1 cellular context compared by ENCODE assay signal in the genomic region with DNA sequence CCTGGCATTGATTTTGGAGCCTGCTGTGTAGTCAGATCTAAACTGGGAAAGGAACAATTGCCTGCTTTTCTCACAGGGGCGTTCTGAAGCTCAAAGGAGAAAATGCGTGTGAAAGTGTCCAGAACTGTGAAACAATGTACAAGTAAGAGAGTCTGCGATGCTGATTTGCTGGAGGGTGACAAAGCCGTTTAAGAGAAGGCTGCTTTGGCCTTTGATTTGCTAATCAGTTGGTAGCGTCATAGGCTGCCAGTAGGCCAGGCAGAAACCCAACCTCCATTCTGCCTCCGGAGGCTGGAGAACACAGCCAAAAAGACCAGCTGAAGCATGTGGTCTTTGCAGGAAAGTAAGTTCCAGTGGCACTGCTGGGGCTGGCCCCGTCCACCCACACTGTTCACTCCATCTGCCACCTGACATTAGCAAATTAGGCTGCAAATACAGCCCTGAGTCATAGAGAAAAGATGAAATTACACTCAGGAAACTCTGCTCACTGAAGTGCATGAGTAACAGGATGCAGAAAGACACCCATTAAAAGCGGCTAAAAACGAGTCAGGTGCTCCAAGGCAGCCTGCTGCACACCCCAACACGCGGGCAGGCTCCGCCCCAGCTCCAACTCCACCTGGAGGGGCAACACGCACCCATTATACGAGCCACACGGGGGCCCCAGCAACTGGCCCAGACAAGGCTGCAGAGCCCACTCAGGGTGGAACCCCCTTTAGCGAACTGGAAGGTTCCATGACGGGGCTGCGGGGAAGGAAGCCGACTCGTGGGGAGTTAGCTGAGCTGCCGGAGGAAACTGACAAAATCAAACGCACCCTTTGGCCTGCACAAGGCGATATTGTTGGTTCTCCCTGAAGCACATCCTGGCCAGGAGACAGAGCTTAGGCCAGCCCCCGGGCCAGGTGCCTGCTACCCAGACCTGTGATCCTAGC.
TF ChIP-seq lines count a peak whose summit lies in the region.

No MANE protein-coding gene starts in this region.

TF ChIP-seq in K562, 482 proteins besides CTCF, POLR2A, EP300 and RAD21 (continued from another document and continues in another):
- TF ChIP-seq SMAD1 (IDR thresholded peaks at IDR 0.05; ENCODE audit: low read depth, low read length, partially characterized antibody) (no peak), GATA2 (CRISPR knock-in tag; IDR thresholded peaks at IDR 0.05) (no peak), NBN (IDR thresholded peaks at IDR 0.05; ENCODE audit: low read depth) (no peak), SMARCE1 (IDR thresholded peaks at IDR 0.05) (no peak), SIN3A (IDR thresholded peaks at IDR 0.05; ENCODE audit: borderline replicate concordance in 2 of 2, control insufficient read depth in 1 of 2, low read depth in 2 of 2, low read length in 2 of 2) (no peak), CEBPB (tag; IDR thresholded peaks at IDR 0.05) (no peak), ZNF140 (CRISPR knock-in tag; IDR thresholded peaks at IDR 0.05) (no peak), ZNF561 (CRISPR knock-in tag; conservative IDR thresholded peaks at IDR 0.05) (no peak), PHTF2 (CRISPR knock-in tag; IDR thresholded peaks at IDR 0.05) (no peak), JUN (IDR thresholded peaks at IDR 0.05; ENCODE audit: borderline replicate concordance, low read depth, low read length) (no peak), JUN (CRISPR knock-in tag; IDR thresholded peaks at IDR 0.05; ENCODE audit: borderline replicate concordance) (peak; percentile 75; the same call in 1 of the 2 replicates), CXXC5 (CRISPR knock-in tag; IDR thresholded peaks at IDR 0.05) (no peak), MCM7 (IDR thresholded peaks at IDR 0.05) (no peak), ESRRB (CRISPR knock-in tag; IDR thresholded peaks at IDR 0.05; ENCODE audit: borderline replicate concordance) (no peak), ZNF316 (IDR thresholded peaks at IDR 0.05) (no peak), FOXP1 (CRISPR knock-in tag; IDR thresholded peaks at IDR 0.05) (no peak), ZZZ3 (IDR thresholded peaks at IDR 0.05) (no peak), ZBTB7A (IDR thresholded peaks at IDR 0.05; ENCODE audit: borderline replicate concordance, control insufficient read depth, low read depth, low read length) (peak; percentile 44; the same call in 1 of the 2 replicates), TRIM28 (IDR thresholded peaks at IDR 0.05) (no peak), RHOXF2B (CRISPR knock-in tag; conservative IDR thresholded peaks at IDR 0.05) (no peak), ZEB2 (IDR thresholded peaks at IDR 0.05) (no peak), KLF13 (tag; IDR thresholded peaks at IDR 0.05; ENCODE audit: borderline replicate concordance, low read depth) (no peak), DMBX1 (CRISPR knock-in tag; IDR thresholded peaks at IDR 0.05; ENCODE audit: borderline replicate concordance) (no peak), BACH1 (tag; IDR thresholded peaks at IDR 0.05) (no peak), ZNF766 (CRISPR knock-in tag; conservative IDR thresholded peaks at IDR 0.05) (no peak), POU5F1 (IDR thresholded peaks at IDR 0.05; ENCODE audit: borderline replicate concordance, low read depth, low read length, partially characterized antibody) (no peak), STAT5B (CRISPR knock-in tag; IDR thresholded peaks at IDR 0.05) (no peak), TCFL5 (CRISPR knock-in tag; conservative IDR thresholded peaks at IDR 0.05) (no peak)
- TF ChIP-seq, protein P1, sequence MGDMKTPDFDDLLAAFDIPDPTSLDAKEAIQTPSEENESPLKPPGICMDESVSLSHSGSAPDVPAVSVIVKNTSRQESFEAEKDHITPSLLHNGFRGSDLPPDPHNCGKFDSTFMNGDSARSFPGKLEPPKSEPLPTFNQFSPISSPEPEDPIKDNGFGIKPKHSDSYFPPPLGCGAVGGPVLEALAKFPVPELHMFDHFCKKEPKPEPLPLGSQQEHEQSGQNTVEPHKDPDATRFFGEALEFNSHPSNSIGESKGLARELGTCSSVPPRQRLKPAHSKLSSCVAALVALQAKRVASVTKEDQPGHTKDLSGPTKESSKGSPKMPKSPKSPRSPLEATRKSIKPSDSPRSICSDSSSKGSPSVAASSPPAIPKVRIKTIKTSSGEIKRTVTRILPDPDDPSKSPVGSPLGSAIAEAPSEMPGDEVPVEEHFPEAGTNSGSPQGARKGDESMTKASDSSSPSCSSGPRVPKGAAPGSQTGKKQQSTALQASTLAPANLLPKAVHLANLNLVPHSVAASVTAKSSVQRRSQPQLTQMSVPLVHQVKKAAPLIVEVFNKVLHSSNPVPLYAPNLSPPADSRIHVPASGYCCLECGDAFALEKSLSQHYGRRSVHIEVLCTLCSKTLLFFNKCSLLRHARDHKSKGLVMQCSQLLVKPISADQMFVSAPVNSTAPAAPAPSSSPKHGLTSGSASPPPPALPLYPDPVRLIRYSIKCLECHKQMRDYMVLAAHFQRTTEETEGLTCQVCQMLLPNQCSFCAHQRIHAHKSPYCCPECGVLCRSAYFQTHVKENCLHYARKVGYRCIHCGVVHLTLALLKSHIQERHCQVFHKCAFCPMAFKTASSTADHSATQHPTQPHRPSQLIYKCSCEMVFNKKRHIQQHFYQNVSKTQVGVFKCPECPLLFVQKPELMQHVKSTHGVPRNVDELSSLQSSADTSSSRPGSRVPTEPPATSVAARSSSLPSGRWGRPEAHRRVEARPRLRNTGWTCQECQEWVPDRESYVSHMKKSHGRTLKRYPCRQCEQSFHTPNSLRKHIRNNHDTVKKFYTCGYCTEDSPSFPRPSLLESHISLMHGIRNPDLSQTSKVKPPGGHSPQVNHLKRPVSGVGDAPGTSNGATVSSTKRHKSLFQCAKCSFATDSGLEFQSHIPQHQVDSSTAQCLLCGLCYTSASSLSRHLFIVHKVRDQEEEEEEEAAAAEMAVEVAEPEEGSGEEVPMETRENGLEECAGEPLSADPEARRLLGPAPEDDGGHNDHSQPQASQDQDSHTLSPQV (IDR thresholded peaks at IDR 0.05), result peak; percentile 85
- TF ChIP-seq, protein P2, sequence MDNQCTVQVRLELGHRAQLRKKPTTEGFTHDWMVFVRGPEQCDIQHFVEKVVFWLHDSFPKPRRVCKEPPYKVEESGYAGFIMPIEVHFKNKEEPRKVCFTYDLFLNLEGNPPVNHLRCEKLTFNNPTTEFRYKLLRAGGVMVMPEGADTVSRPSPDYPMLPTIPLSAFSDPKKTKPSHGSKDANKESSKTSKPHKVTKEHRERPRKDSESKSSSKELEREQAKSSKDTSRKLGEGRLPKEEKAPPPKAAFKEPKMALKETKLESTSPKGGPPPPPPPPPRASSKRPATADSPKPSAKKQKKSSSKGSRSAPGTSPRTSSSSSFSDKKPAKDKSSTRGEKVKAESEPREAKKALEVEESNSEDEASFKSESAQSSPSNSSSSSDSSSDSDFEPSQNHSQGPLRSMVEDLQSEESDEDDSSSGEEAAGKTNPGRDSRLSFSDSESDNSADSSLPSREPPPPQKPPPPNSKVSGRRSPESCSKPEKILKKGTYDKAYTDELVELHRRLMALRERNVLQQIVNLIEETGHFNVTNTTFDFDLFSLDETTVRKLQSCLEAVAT (IDR thresholded peaks at IDR 0.05), result no peak
- TF ChIP-seq, protein P3, sequence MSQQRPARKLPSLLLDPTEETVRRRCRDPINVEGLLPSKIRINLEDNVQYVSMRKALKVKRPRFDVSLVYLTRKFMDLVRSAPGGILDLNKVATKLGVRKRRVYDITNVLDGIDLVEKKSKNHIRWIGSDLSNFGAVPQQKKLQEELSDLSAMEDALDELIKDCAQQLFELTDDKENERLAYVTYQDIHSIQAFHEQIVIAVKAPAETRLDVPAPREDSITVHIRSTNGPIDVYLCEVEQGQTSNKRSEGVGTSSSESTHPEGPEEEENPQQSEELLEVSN (IDR thresholded peaks at IDR 0.05; ENCODE audit: borderline replicate concordance in 1 of 2, extremely low read depth in 1 of 2, insufficient read depth in 1 of 2, insufficient read length in 1 of 2, low read depth in 1 of 2, low read length in 1 of 2, poor library complexity in 1 of 2, severe bottlenecking in 1 of 2), result peak; percentile 26 to 58
- TF ChIP-seq, protein P4, sequence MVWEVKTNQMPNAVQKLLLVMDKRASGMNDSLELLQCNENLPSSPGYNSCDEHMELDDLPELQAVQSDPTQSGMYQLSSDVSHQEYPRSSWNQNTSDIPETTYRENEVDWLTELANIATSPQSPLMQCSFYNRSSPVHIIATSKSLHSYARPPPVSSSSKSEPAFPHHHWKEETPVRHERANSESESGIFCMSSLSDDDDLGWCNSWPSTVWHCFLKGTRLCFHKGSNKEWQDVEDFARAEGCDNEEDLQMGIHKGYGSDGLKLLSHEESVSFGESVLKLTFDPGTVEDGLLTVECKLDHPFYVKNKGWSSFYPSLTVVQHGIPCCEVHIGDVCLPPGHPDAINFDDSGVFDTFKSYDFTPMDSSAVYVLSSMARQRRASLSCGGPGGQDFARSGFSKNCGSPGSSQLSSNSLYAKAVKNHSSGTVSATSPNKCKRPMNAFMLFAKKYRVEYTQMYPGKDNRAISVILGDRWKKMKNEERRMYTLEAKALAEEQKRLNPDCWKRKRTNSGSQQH (CRISPR knock-in tag; IDR thresholded peaks at IDR 0.05), result no peak
- TF ChIP-seq, protein P5, sequence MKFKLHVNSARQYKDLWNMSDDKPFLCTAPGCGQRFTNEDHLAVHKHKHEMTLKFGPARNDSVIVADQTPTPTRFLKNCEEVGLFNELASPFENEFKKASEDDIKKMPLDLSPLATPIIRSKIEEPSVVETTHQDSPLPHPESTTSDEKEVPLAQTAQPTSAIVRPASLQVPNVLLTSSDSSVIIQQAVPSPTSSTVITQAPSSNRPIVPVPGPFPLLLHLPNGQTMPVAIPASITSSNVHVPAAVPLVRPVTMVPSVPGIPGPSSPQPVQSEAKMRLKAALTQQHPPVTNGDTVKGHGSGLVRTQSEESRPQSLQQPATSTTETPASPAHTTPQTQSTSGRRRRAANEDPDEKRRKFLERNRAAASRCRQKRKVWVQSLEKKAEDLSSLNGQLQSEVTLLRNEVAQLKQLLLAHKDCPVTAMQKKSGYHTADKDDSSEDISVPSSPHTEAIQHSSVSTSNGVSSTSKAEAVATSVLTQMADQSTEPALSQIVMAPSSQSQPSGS (CRISPR knock-in tag; IDR thresholded peaks at IDR 0.05), result no peak
- TF ChIP-seq, protein P6, sequence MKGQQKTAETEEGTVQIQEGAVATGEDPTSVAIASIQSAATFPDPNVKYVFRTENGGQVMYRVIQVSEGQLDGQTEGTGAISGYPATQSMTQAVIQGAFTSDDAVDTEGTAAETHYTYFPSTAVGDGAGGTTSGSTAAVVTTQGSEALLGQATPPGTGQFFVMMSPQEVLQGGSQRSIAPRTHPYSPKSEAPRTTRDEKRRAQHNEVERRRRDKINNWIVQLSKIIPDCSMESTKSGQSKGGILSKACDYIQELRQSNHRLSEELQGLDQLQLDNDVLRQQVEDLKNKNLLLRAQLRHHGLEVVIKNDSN (CRISPR knock-in tag; IDR thresholded peaks at IDR 0.05), result no peak
- TF ChIP-seq, protein P7, sequence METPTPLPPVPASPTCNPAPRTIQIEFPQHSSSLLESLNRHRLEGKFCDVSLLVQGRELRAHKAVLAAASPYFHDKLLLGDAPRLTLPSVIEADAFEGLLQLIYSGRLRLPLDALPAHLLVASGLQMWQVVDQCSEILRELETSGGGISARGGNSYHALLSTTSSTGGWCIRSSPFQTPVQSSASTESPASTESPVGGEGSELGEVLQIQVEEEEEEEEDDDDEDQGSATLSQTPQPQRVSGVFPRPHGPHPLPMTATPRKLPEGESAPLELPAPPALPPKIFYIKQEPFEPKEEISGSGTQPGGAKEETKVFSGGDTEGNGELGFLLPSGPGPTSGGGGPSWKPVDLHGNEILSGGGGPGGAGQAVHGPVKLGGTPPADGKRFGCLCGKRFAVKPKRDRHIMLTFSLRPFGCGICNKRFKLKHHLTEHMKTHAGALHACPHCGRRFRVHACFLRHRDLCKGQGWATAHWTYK (CRISPR knock-in tag; IDR thresholded peaks at IDR 0.05), result no peak
- TF ChIP-seq, protein P8, sequence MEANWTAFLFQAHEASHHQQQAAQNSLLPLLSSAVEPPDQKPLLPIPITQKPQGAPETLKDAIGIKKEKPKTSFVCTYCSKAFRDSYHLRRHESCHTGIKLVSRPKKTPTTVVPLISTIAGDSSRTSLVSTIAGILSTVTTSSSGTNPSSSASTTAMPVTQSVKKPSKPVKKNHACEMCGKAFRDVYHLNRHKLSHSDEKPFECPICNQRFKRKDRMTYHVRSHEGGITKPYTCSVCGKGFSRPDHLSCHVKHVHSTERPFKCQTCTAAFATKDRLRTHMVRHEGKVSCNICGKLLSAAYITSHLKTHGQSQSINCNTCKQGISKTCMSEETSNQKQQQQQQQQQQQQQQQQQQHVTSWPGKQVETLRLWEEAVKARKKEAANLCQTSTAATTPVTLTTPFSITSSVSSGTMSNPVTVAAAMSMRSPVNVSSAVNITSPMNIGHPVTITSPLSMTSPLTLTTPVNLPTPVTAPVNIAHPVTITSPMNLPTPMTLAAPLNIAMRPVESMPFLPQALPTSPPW (CRISPR knock-in tag; IDR thresholded peaks at IDR 0.05), result 0 out of 2 replicates have a peak, but pooled peaks have one; percentile 17
- TF ChIP-seq, protein P9, sequence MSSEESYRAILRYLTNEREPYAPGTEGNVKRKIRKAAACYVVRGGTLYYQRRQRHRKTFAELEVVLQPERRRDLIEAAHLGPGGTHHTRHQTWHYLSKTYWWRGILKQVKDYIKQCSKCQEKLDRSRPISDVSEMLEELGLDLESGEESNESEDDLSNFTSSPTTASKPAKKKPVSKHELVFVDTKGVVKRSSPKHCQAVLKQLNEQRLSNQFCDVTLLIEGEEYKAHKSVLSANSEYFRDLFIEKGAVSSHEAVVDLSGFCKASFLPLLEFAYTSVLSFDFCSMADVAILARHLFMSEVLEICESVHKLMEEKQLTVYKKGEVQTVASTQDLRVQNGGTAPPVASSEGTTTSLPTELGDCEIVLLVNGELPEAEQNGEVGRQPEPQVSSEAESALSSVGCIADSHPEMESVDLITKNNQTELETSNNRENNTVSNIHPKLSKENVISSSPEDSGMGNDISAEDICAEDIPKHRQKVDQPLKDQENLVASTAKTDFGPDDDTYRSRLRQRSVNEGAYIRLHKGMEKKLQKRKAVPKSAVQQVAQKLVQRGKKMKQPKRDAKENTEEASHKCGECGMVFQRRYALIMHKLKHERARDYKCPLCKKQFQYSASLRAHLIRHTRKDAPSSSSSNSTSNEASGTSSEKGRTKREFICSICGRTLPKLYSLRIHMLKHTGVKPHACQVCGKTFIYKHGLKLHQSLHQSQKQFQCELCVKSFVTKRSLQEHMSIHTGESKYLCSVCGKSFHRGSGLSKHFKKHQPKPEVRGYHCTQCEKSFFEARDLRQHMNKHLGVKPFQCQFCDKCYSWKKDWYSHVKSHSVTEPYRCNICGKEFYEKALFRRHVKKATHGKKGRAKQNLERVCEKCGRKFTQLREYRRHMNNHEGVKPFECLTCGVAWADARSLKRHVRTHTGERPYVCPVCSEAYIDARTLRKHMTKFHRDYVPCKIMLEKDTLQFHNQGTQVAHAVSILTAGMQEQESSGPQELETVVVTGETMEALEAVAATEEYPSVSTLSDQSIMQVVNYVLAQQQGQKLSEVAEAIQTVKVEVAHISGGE (CRISPR knock-in tag; IDR thresholded peaks at IDR 0.05), result 0 out of 6 replicates have a peak, but pooled peaks of 1 of the 3 experiments have one; percentile 34
- TF ChIP-seq, protein P10, sequence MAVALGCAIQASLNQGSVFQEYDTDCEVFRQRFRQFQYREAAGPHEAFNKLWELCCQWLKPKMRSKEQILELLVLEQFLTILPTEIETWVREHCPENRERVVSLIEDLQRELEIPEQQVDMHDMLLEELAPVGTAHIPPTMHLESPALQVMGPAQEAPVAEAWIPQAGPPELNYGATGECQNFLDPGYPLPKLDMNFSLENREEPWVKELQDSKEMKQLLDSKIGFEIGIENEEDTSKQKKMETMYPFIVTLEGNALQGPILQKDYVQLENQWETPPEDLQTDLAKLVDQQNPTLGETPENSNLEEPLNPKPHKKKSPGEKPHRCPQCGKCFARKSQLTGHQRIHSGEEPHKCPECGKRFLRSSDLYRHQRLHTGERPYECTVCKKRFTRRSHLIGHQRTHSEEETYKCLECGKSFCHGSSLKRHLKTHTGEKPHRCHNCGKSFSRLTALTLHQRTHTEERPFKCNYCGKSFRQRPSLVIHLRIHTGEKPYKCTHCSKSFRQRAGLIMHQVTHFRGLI (CRISPR knock-in tag; IDR thresholded peaks at IDR 0.05), result no peak
